8 cellular contexts compared by ENCODE assay signal in the genomic region with DNA sequence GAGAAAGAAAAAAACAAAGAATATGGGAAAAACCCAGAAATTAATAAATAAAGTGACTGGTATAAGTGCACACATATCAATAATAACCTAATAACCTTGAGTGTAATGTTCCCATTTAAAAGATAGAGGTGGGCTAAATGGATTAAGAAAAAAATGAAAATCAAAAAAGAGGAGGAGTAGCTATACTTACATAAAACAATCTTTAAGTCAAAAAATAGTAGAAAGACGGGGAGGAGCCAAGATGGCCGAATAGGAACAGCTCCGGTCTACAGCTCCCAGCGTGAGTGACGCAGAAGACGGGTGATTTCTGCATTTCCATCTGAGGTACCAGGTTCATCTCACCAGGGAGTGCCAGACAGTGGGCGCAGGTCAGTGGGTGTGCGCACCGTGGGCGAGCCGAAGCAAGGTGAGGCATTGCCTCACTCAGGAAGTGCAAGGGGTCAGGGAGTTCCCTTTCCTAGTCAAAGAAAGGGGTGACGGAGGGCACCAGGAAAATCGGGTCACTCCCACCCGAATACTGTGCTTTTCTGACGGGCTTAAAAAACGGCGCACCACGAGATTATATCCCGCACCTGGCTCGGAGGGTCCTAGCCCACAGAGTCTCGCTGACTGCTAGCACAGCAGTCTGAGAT.
DNase-seq lines count a peak whose midpoint lies in the region; ATAC-seq and TF ChIP-seq lines count a peak whose summit lies in the region.
"Not testable (repeated sequence)": the region's sequence is repeated elsewhere in the genome, so short reads cannot be mapped to it uniquely, and the experiment has no call there.

No MANE protein-coding gene starts in this region.

- H3K27me3 Mint-ChIP-seq in CD8-positive, alpha-beta memory T cell; activated CD8-positive, alpha-beta T cell treated with anti-CD3 and anti-CD28 coated beads, Interleukin-2, amount 10 ng/mL, durations not matched to agents 7 days and 5 days (ENCODE audit: low read depth); stimulated activated naive CD8-positive, alpha-beta T cell treated with anti-CD3 and anti-CD28 coated beads, Interleukin-15, Interleukin-2, amounts not matched to agents 100 ng/mL and 50 ng/mL, for 24 hours: not testable (repeated sequence)

- not testable (repeated sequence) for H3K36me3 ChIP-seq in CD8-positive, alpha-beta memory T cell (ENCODE audit: insufficient read depth, low read length); spleen

- not testable (repeated sequence) for H3K27me3 ChIP-seq in CD8-positive, alpha-beta memory T cell (ENCODE audit: insufficient read depth, low read length, poor library complexity, severe bottlenecking); spleen (replicated peaks in 1 of 7)

- H3K27ac Mint-ChIP-seq in CD8-positive, alpha-beta memory T cell = peak overlapping the region; percentile 22 to 98 (median 92)
- peak overlapping the region; percentile 67 for H3K27ac Mint-ChIP-seq in activated CD8-positive, alpha-beta T cell treated with anti-CD3 and anti-CD28 coated beads, Interleukin-2, amount 10 ng/mL, durations not matched to agents 7 days and 5 days
- peak overlapping the region; percentile 70 for H3K27ac Mint-ChIP-seq in stimulated activated naive CD8-positive, alpha-beta T cell treated with anti-CD3 and anti-CD28 coated beads, Interleukin-15, Interleukin-2, amounts not matched to agents 100 ng/mL and 50 ng/mL, for 24 hours

- WGBS in spleen, 5 donors = 88 to 94% (median 91%) methylated on average over 21 of the region's 21 CpGs

- TF ChIP-seq CTCF in spleen (IDR thresholded peaks at IDR 0.05 in 8 of 11, conservative IDR thresholded peaks at IDR 0.05 in 3 of 11) = not testable (repeated sequence)

- DNase-seq in CD8-positive, alpha-beta memory T cell = peak; percentile 8 to 70 (median 62)
- DNase-seq in NCI-H1417 (lab: John Stamatoyannopoulos, UW) (peak in 2 of 3 experiments; percentile 42 to 73), T-helper 9 cell (peak; percentile 47), spleen (peak; percentile 43)
- not testable (repeated sequence) for DNase-seq in activated CD8-positive, alpha-beta T cell treated with anti-CD3 and anti-CD28 coated beads, Interleukin-2, amount 10 ng/mL, durations not matched to agents 7 days and 5 days
- peak; percentile 41 for DNase-seq in activated effector memory CD4-positive, alpha-beta T cell treated with Interleukin-2 at 50 U/mL for 16 hours
- DNase-seq in central memory CD4-positive, alpha-beta T cell = peak; percentile 67

- TF ChIP-seq POLR2A in spleen (IDR thresholded peaks at IDR 0.05) = not testable (repeated sequence)

- H3K4me3 ChIP-seq in CD8-positive, alpha-beta memory T cell (ENCODE audit: low read length); spleen: not testable (repeated sequence)

- peak overlapping the region; percentile 82 to 96 (median 87) for H3K4me3 Mint-ChIP-seq in CD8-positive, alpha-beta memory T cell
- peak overlapping the region; percentile 58 for H3K4me3 Mint-ChIP-seq in activated CD8-positive, alpha-beta T cell treated with anti-CD3 and anti-CD28 coated beads, Interleukin-2, amount 10 ng/mL, durations not matched to agents 7 days and 5 days
- peak overlapping the region; percentile 70 for H3K4me3 Mint-ChIP-seq in stimulated activated naive CD8-positive, alpha-beta T cell treated with anti-CD3 and anti-CD28 coated beads, Interleukin-15, Interleukin-2, amounts not matched to agents 100 ng/mL and 50 ng/mL, for 24 hours

- intact Hi-C loops in spleen (cut with DNase I; ENCODE audit: low total_unique reads) = loop anchor here (10.0 kb wide), 1 partner anchor 1092 kb away; no protein-coding TSS in a partner anchor

- not testable (repeated sequence) for H3K4me1 ChIP-seq in CD8-positive, alpha-beta memory T cell (ENCODE audit: insufficient read depth, low read length); spleen

- peaks cover 0 to 11% (median 6%) of the 10 kb centered on the region in 5 donors for H3K9me3 Mint-ChIP-seq in CD8-positive, alpha-beta memory T cell
- H3K9me3 Mint-ChIP-seq in activated CD8-positive, alpha-beta T cell treated with anti-CD3 and anti-CD28 coated beads, Interleukin-2, amount 10 ng/mL, durations not matched to agents 7 days and 5 days (ENCODE audit: insufficient read depth); stimulated activated naive CD8-positive, alpha-beta T cell treated with anti-CD3 and anti-CD28 coated beads, Interleukin-15, Interleukin-2, amounts not matched to agents 100 ng/mL and 50 ng/mL, for 24 hours: not testable (repeated sequence)

- CTCF ChIA-PET in CD8-positive, alpha-beta memory T cell (lab: Charles Lee) = interaction anchor here (0.6 to 0.9 kb wide), 2 partner anchors 356 to 1107 kb away, joined by 3 read pairs; no protein-coding TSS in a partner anchor
- CTCF ChIA-PET in activated CD8-positive, alpha-beta T cell treated with anti-CD3 and anti-CD28 coated beads, Interleukin-2, amount 10 ng/mL, durations not matched to agents 7 days and 5 days (lab: Charles Lee) = not testable (repeated sequence)

- not testable (repeated sequence) for H3K9me3 ChIP-seq in CD8-positive, alpha-beta memory T cell (ENCODE audit: low read length); spleen

- H3K36me3 Mint-ChIP-seq in CD8-positive, alpha-beta memory T cell; activated CD8-positive, alpha-beta T cell treated with anti-CD3 and anti-CD28 coated beads, Interleukin-2, amount 10 ng/mL, durations not matched to agents 7 days and 5 days (ENCODE audit: low read depth); stimulated activated naive CD8-positive, alpha-beta T cell treated with anti-CD3 and anti-CD28 coated beads, Interleukin-15, Interleukin-2, amounts not matched to agents 100 ng/mL and 50 ng/mL, for 24 hours (ENCODE audit: low read depth): not testable (repeated sequence)

- POLR2A ChIA-PET in CD8-positive, alpha-beta memory T cell (lab: Charles Lee) = interaction anchor here (0.7 kb wide), 1 partner anchor 154 kb away, joined by 4 read pairs; no protein-coding TSS in a partner anchor
- POLR2A ChIA-PET in activated CD8-positive, alpha-beta T cell treated with anti-CD3 and anti-CD28 coated beads, Interleukin-2, amount 10 ng/mL, durations not matched to agents 7 days and 5 days (lab: Charles Lee) = not testable (repeated sequence)

- H3K4me1 Mint-ChIP-seq in CD8-positive, alpha-beta memory T cell = peaks cover 16 to 37% (median 25%) of the 10 kb centered on the region in 3 donors
- H3K4me1 Mint-ChIP-seq in activated CD8-positive, alpha-beta T cell treated with anti-CD3 and anti-CD28 coated beads, Interleukin-2, amount 10 ng/mL, durations not matched to agents 7 days and 5 days (ENCODE audit: low read depth) = not testable (repeated sequence)
- peaks cover 24% of the 10 kb centered on the region for H3K4me1 Mint-ChIP-seq in stimulated activated naive CD8-positive, alpha-beta T cell treated with anti-CD3 and anti-CD28 coated beads, Interleukin-15, Interleukin-2, amounts not matched to agents 100 ng/mL and 50 ng/mL, for 24 hours (ENCODE audit: low read depth)

- H3K27ac ChIP-seq in CD8-positive, alpha-beta memory T cell (ENCODE audit: low read depth, low read length); spleen: not testable (repeated sequence)

- ATAC-seq in activated CD8-positive, alpha-beta T cell treated with anti-CD3 and anti-CD28 coated beads, Interleukin-2, amount 10 ng/mL, durations not matched to agents 7 days and 5 days = not testable (repeated sequence)
